1 cellular context compared by ENCODE assay signal in genomic region chr12:56362130-56363059, GRCh38.
TF ChIP-seq lines count a peak whose summit lies in the region.

A gene with protein sequence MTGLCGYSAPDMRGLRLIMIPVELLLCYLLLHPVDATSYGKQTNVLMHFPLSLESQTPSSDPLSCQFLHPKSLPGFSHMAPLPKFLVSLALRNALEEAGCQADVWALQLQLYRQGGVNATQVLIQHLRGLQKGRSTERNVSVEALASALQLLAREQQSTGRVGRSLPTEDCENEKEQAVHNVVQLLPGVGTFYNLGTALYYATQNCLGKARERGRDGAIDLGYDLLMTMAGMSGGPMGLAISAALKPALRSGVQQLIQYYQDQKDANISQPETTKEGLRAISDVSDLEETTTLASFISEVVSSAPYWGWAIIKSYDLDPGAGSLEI (minus strand): TSS chr12:56362857. CDS start chr12:56362745, 112 bp downstream.

TF ChIP-seq in IMR-90, 13 proteins besides CTCF, POLR2A, EP300 and RAD21 (continued from another document):
- TF ChIP-seq, protein P1, sequence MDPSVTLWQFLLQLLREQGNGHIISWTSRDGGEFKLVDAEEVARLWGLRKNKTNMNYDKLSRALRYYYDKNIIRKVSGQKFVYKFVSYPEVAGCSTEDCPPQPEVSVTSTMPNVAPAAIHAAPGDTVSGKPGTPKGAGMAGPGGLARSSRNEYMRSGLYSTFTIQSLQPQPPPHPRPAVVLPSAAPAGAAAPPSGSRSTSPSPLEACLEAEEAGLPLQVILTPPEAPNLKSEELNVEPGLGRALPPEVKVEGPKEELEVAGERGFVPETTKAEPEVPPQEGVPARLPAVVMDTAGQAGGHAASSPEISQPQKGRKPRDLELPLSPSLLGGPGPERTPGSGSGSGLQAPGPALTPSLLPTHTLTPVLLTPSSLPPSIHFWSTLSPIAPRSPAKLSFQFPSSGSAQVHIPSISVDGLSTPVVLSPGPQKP (IDR thresholded peaks at IDR 0.05; ENCODE audit: borderline replicate concordance, low read depth, low read length), result no peak
- no peak for TF ChIP-seq NFE2L2 (IDR thresholded peaks at IDR 0.05; ENCODE audit: low read depth, low read length)
- no peak for TF ChIP-seq RFX5 (IDR thresholded peaks at IDR 0.05; ENCODE audit: low read depth, low read length)
TF ChIP-seq in IMR-90: peak in this region for 0.
